22 cellular contexts compared by ENCODE assay signal in genomic region chr1:10713614-10714013, GRCh38.
"Had no signal": no experiment of that assay in that cellular context is flagged by ENCODE, and none has a peak within 500 bp of the region (broad histone marks: within the 10 kb centered on the region; RNA-seq: fewer than 3 reads in every experiment).

No MANE protein-coding gene starts in this region.

- H3K27me3 ChIP-seq: foreskin keratinocyte had no signal

- H3K4me1 ChIP-seq: foreskin keratinocyte had no signal

- DNase-seq: activated CD4-positive, alpha-beta T cell treated with anti-CD3 and anti-CD28 coated beads for 36 hours; activated CD4-positive, alpha-beta T cell treated with anti-CD3 and anti-CD28 coated beads, Interleukin-2, amount 50 U/mL, for 4 hours; activated CD4-positive, CD25-positive, alpha-beta regulatory T cell; activated naive CD4-positive, alpha-beta T cell; activated T-cell treated with anti-CD3 and anti-CD28 coated beads for 4 hours; activated T-cell treated with anti-CD3 and anti-CD28 coated beads, Interleukin-2, amount 50 U/mL, for 72 hours; anterior cingulate cortex; dorsolateral prefrontal cortex; effector memory CD8-positive, alpha-beta T cell; foreskin keratinocyte; midbrain; naive thymus-derived CD8-positive, alpha-beta T cell; stimulated activated CD4-positive, alpha-beta T cell treated with anti-CD3 and anti-CD28 coated beads, Interleukin-15, amount 100 ng/mL, for 24 hours; stimulated activated CD4-positive, alpha-beta T cell treated with anti-CD3 and anti-CD28 coated beads, Interleukin-2, amount 100 ng/mL, for 24 hours; stimulated activated naive B cell treated with anti-CD40 and anti-IgM and Interleukin-4, amounts not matched to agents 10 μg/mL and 1 μg/mL and 100 μg/mL, for 72 hours; T-helper 1 cell had no signal

- ATAC-seq: activated CD4-positive, alpha-beta T cell treated with anti-CD3 and anti-CD28 coated beads for 36 hours; activated naive CD4-positive, alpha-beta T cell treated with anti-CD3 and anti-CD28 coated beads, Interleukin-2, amount 50 U/mL, for 72 hours; activated T-cell treated with anti-CD3 and anti-CD28 coated beads, Interleukin-2, amount 50 U/mL, for 72 hours; effector memory CD8-positive, alpha-beta T cell; esophagus mucosa; foreskin keratinocyte; naive thymus-derived CD8-positive, alpha-beta T cell; stimulated activated naive B cell treated with anti-CD40 and anti-IgM and Interleukin-4, amounts not matched to agents 10 μg/mL and 1 μg/mL and 100 μg/mL, for 72 hours had no signal

- H3K4me3 ChIP-seq: dorsolateral prefrontal cortex, tibial nerve had no signal

- H3K4me3 Mint-ChIP-seq: activated CD4-positive, alpha-beta T cell treated with anti-CD3 and anti-CD28 coated beads for 36 hours; activated T-cell treated with anti-CD3 and anti-CD28 coated beads, Interleukin-2, amount 50 U/mL, for 72 hours; effector memory CD8-positive, alpha-beta T cell; memory B cell; naive thymus-derived CD8-positive, alpha-beta T cell; neural crest cell; stimulated activated naive B cell treated with anti-CD40 and anti-IgM and Interleukin-4, amounts not matched to agents 10 μg/mL and 1 μg/mL and 100 μg/mL, for 72 hours; T-helper 2 cell treated with Interferon-gamma antibody and Interleukin-4, amounts not matched to agents 5 μg/mL and 100 μg/mL, for 36 hours had no signal

- H3K27me3 Mint-ChIP-seq: activated CD4-positive, alpha-beta T cell treated with anti-CD3 and anti-CD28 coated beads for 36 hours had no signal

- H3K36me3 Mint-ChIP-seq: activated naive CD4-positive, alpha-beta T cell treated with anti-CD3 and anti-CD28 coated beads, Interleukin-2, amount 50 U/mL, for 72 hours; memory B cell; naive thymus-derived CD8-positive, alpha-beta T cell; stimulated activated naive B cell treated with anti-CD40 and anti-IgM and Interleukin-4, amounts not matched to agents 10 μg/mL and 1 μg/mL and 100 μg/mL, for 72 hours had no signal

- H3K27ac Mint-ChIP-seq: activated CD4-positive, alpha-beta T cell treated with anti-CD3 and anti-CD28 coated beads for 36 hours; activated T-cell treated with anti-CD3 and anti-CD28 coated beads, Interleukin-2, amount 50 U/mL, for 72 hours; memory B cell; naive thymus-derived CD8-positive, alpha-beta T cell; stimulated activated naive B cell treated with anti-CD40 and anti-IgM and Interleukin-4, amounts not matched to agents 10 μg/mL and 1 μg/mL and 100 μg/mL, for 72 hours; T-helper 2 cell treated with Interferon-gamma antibody and Interleukin-4, amounts not matched to agents 5 μg/mL and 100 μg/mL, for 36 hours had no signal

- H3K36me3 ChIP-seq: tibial nerve had no signal

- H3K27ac ChIP-seq: dorsolateral prefrontal cortex, foreskin keratinocyte, tibial nerve had no signal

- H3K9me3 ChIP-seq: tibial nerve had no signal

- H3K4me1 Mint-ChIP-seq: activated CD4-positive, alpha-beta T cell treated with anti-CD3 and anti-CD28 coated beads for 36 hours had no signal

- H3K9me3 Mint-ChIP-seq: activated naive CD4-positive, alpha-beta T cell treated with anti-CD3 and anti-CD28 coated beads, Interleukin-2, amount 50 U/mL, for 72 hours; activated T-cell treated with anti-CD3 and anti-CD28 coated beads, Interleukin-2, amount 50 U/mL, for 72 hours; effector memory CD8-positive, alpha-beta T cell; memory B cell; naive thymus-derived CD8-positive, alpha-beta T cell; neural crest cell; stimulated activated naive B cell treated with anti-CD40 and anti-IgM and Interleukin-4, amounts not matched to agents 10 μg/mL and 1 μg/mL and 100 μg/mL, for 72 hours; T-helper 2 cell treated with Interferon-gamma antibody and Interleukin-4, amounts not matched to agents 5 μg/mL and 100 μg/mL, for 36 hours had no signal
